In the genomic region with DNA sequence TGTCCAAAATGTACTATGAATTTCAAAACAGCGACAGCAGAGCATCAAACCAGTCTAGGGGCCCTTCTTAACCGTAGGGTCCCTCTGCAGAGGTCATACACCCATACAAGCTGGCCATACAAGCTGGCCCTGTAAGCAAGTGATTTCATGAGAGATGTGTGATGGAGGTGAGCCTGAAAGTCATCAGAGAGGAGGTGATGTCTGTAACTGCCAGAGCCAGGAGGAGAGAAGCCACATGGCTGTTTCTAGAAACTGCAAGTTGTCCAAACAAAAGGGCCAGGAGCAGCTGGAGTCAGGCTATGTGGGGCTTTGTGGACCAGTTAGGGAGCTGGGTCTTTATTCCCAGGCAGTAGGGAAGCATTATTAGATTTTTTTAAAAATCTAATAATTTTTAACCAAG, we compare ENCODE assay signal across 21 cellular contexts. TPM values are rescaled to one million over a fixed set of nuclear protein-coding genes. Genes with fewer than 3 reads are reported as not detected.
"Had no signal": no experiment of that assay in that cellular context is flagged by ENCODE, and none has a peak within 500 bp of the region (broad histone marks: within the 10 kb centered on the region; RNA-seq: fewer than 3 reads in every experiment).

No MANE protein-coding gene starts in this region.

- H3K9me3 ChIP-seq: colonic mucosa, tibial artery had no signal

- H3K4me1 ChIP-seq: colonic mucosa had no signal

- H3K27me3 ChIP-seq: colonic mucosa had no signal

- H3K36me3 ChIP-seq: colonic mucosa, tibial artery had no signal

- DNase-seq: activated B cell treated with CpG ODN at 0.5 μM for 24 hours; activated CD4-positive, alpha-beta memory T cell treated with anti-CD3 and anti-CD28 coated beads, Interleukin-2, amount 10 ng/mL, durations not matched to agents 7 days and 5 days; activated CD4-positive, alpha-beta T cell treated with anti-CD3 and anti-CD28 coated beads for 48 hours; activated CD8-positive, alpha-beta memory T cell treated with anti-CD3 and anti-CD28 coated beads, Interleukin-2, amount 10 ng/mL, durations not matched to agents 7 days and 5 days; activated naive CD4-positive, alpha-beta T cell; activated naive CD8-positive, alpha-beta T cell treated with anti-CD3 and anti-CD28 coated beads, Interleukin-2, amount 10 ng/mL, durations not matched to agents 7 days and 5 days; amygdala; central memory CD4-positive, alpha-beta T cell; colonic mucosa; erythroblast; head of caudate nucleus; nephron progenitor cell; occipital lobe; retina; stimulated activated CD4-positive, alpha-beta T cell treated with anti-CD3 and anti-CD28 coated beads, Interleukin-2, amount 100 ng/mL, for 24 hours; stimulated activated naive CD8-positive, alpha-beta T cell treated with anti-CD3 and anti-CD28 coated beads, Interleukin-15, Interleukin-2, amounts not matched to agents 100 U/mL and 50 U/mL, for 24 hours; substantia nigra; T-helper 9 cell; tibial artery had no signal

- H3K4me3 ChIP-seq: colonic mucosa, lung, tibial artery had no signal

- H3K27ac ChIP-seq: colonic mucosa, tibial artery had no signal

RNA-seq across cellular contexts. Expression of gene FABP3, which starts 25.4 kb away (rescaled TPM):
- total RNA-seq: activated CD4-positive, alpha-beta memory T cell treated with anti-CD3 and anti-CD28 coated beads, Interleukin-2, amount 10 ng/mL, durations not matched to agents 7 days and 5 days; activated CD8-positive, alpha-beta memory T cell treated with anti-CD3 and anti-CD28 coated beads, Interleukin-2, amount 10 ng/mL, durations not matched to agents 7 days and 5 days; activated T-helper 17 cell treated with anti-CD3 and anti-CD28 coated beads, Interleukin-2, amount 50 U/mL, for 72 hours had no signal
